ENCODE assay signal across 23 cellular contexts in the genomic region with DNA sequence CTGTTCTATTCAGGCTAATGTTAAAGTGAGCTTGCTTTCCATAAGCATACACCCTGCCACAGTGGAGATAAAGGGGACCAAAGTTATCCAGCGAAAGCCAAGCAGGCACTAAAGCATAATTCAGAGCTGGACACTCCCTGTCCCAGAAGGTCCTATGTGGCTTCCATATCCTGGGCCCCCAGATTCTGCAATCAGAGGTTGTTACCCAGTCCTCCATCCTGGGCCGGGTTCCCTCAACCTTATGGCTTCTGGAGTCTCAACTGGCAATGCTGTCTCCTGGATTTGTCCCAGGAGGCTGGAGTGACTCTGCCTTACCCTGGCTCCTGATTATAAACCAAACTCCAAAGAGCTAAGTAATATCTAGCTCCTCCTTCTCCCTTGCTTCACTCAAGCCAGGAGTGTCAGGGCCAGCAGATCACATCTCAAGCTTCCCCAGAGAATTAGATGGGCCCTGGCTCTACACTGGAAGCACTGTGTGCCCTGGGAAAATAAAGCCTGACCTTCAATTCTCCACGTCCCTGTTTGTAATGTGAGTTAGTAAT. TPM values are rescaled to one million over a fixed set of nuclear protein-coding genes. Genes with fewer than 3 reads are reported as not detected.
DNase-seq lines count a peak whose midpoint lies in the region; ATAC-seq, FAIRE-seq and TF ChIP-seq lines count a peak whose summit lies in the region.
"Had no signal": no experiment of that assay in that cellular context is flagged by ENCODE, and none has a peak within 500 bp of the region (broad histone marks: within the 10 kb centered on the region; RNA-seq: fewer than 3 reads in every experiment).

No MANE protein-coding gene starts in this region.

- BruUV-seq in HepG2 (replicated peaks; lab: Mats Ljungman, UMichigan), result no TSS peak

- peaks cover 9% of the 10 kb centered on the region for H3K27me3 Mint-ChIP-seq in activated T-cell treated with anti-CD3 and anti-CD28 coated beads, Interleukin-2, amount 50 U/mL, for 4 hours (ENCODE audit: low read depth)

- H3K4me3 ChIP-seq in HepG2 (replicated peaks in 1 of 3; ENCODE audit: insufficient read depth in 1 of 3, low read depth in 2 of 3, low read length in 3 of 3), result no peak overlapping the region
- H3K4me3 ChIP-seq in right lobe of liver, result no peak overlapping the region
- H3K4me3 ChIP-seq in left ventricle myocardium inferior, result no peak overlapping the region
- no peak overlapping the region for H3K4me3 ChIP-seq in psoas muscle
- H3K4me3 ChIP-seq: GM23248, MG63, PC-9 had no signal

- in situ Hi-C loops in HepG2 (cut with HindIII; ENCODE audit: extremely low pct_ligation_motif_present, low pct_unique_long_range_greater_than_20kb), result no loop called here

- H3K27ac ChIP-seq in HepG2 (ENCODE audit: extremely low read length, insufficient read depth, low read length), result no peak overlapping the region
- H3K27ac ChIP-seq in right lobe of liver, result no peak overlapping the region
- peak overlapping the region; percentile 82 for H3K27ac ChIP-seq in left ventricle myocardium inferior (replicated peaks)
- H3K27ac ChIP-seq in psoas muscle, result no peak overlapping the region
- H3K27ac ChIP-seq: GM23248, PC-9 had no signal

- DNase-seq in HepG2 (ENCODE audit: low spot score), result no peak
- no peak for DNase-seq in right lobe of liver
- no peak for DNase-seq in left ventricle myocardium inferior
- DNase-seq in psoas muscle, result no peak
- DNase-seq in activated T-cell treated with anti-CD3 and anti-CD28 coated beads, Interleukin-2, amount 50 U/mL, for 4 hours, result no peak
- DNase-seq: GM23248, H7, KG1, MG63, NCI-H1105 treated with DMSO at 0.1 percent for 48 hours, NCI-H2029, NCI-H2227 treated with DMSO at 0.1 percent for 48 hours, NCI-H526 treated with DMSO at 0.1 percent for 48 hours, PC-9, RPMI8226, SHP77 treated with DMSO at 0.1 percent for 48 hours had no signal

- TF ChIP-seq POLR2A in HepG2 (IDR thresholded peaks at IDR 0.05; ENCODE audit: insufficient read depth in 1 of 2, low read depth in 2 of 2, low read length in 2 of 2), result no peak
- TF ChIP-seq POLR2A in right lobe of liver (IDR thresholded peaks at IDR 0.05), result no peak

- H3K9me3 ChIP-seq in HepG2 (ENCODE audit: low read length), result no peaks in the 10 kb centered on the region
- no peaks in the 10 kb centered on the region for H3K9me3 ChIP-seq in right lobe of liver
- no peaks in the 10 kb centered on the region for H3K9me3 ChIP-seq in left ventricle myocardium inferior (replicated peaks)
- no peaks in the 10 kb centered on the region for H3K9me3 ChIP-seq in psoas muscle
- H3K9me3 ChIP-seq: MG63 had no signal

- 30% methylated on average over 2 of the region's 3 CpGs for WGBS in HepG2 (ENCODE audit: low lambda C conversion rate)
- 50% methylated on average over 2 of the region's 3 CpGs for WGBS in right lobe of liver (ENCODE audit: insufficient coverage, low coverage, low lambda C conversion rate, missing lambda C conversion rate)
- 42 to 60% (median 49%) methylated on average over 3 of the region's 3 CpGs for WGBS in psoas muscle, 3 donors

- H3K4me1 Mint-ChIP-seq in activated T-cell treated with anti-CD3 and anti-CD28 coated beads, Interleukin-2, amount 50 U/mL, for 4 hours (ENCODE audit: low read depth), result no peaks in the 10 kb centered on the region

- no peak for FAIRE-seq in HepG2 (lab: Jason Lieb, UNC)
- FAIRE-seq: D721Med, HTR-8/SVneo had no signal

- CTCF ChIA-PET in HepG2 (lab: Yijun Ruan, JAX; ENCODE audit: low intra/inter-chr PET ratio, low total read pairs), result no interaction called here

- no peak for TF ChIP-seq RAD21 in HepG2 (CRISPR knock-in tag; IDR thresholded peaks at IDR 0.05)

- no peaks in the 10 kb centered on the region for H3K79me2 ChIP-seq in HepG2 (ENCODE audit: insufficient read depth, low read length)

- TF ChIP-seq EP300 in HepG2 (IDR thresholded peaks at IDR 0.05; ENCODE audit: low read depth in 2 of 2, low read length in 2 of 2) (no peak), HepG2 (CRISPR knock-in tag; IDR thresholded peaks at IDR 0.05; ENCODE audit: borderline replicate concordance) (no peak)

- intact Hi-C loops in HepG2 (cut with micrococcal nuclease; ENCODE audit: unreplicated experiment) (no loop called here), right lobe of liver (cut with DNase I) (no loop called here), left ventricle myocardium inferior (cut with micrococcal nuclease) (no loop called here), psoas muscle (cut with DNase I) (no loop called here)

- peaks cover under 1 to 11% of the 10 kb centered on the region in 2 experiments; a peak in 3 of 5 replicates for H3K27me3 ChIP-seq in HepG2 (ENCODE audit: control insufficient read depth in 1 of 2, insufficient read depth in 2 of 2, low read length in 2 of 2)
- H3K27me3 ChIP-seq in right lobe of liver, result no peaks in the 10 kb centered on the region
- no peaks in the 10 kb centered on the region for H3K27me3 ChIP-seq in left ventricle myocardium inferior (ENCODE audit: low read depth)
- no peaks in the 10 kb centered on the region for H3K27me3 ChIP-seq in psoas muscle (ENCODE audit: insufficient read depth in 3 of 3, low read length in 2 of 3)
- H3K27me3 ChIP-seq: MG63 had no signal

- no peak overlapping the region for H3K4me3 Mint-ChIP-seq in activated T-cell treated with anti-CD3 and anti-CD28 coated beads, Interleukin-2, amount 50 U/mL, for 4 hours

- H3K9ac ChIP-seq in HepG2 (ENCODE audit: insufficient read depth, low read depth, low read length), result no peak overlapping the region
- H3K9ac ChIP-seq: GM23248 had no signal

- H3K36me3 Mint-ChIP-seq in activated T-cell treated with anti-CD3 and anti-CD28 coated beads, Interleukin-2, amount 50 U/mL, for 4 hours (ENCODE audit: insufficient read depth), result no peaks in the 10 kb centered on the region

- ATAC-seq in HepG2 (peak; percentile 32; the same call in 2 of the 3 replicates), right lobe of liver (no peak), psoas muscle (peak; percentile 60 to 85 (median 72)), SK-N-SH treated with all-trans-retinoic acid at 6 μM for 48 hours (no peak), GM18867 (IDR thresholded peaks at IDR 0.05; ENCODE audit: unreplicated experiment) (no peak)
- no peak for ATAC-seq in activated T-cell treated with anti-CD3 and anti-CD28 coated beads, Interleukin-2, amount 50 U/mL, for 4 hours

- H3K4me2 ChIP-seq in HepG2 (ENCODE audit: low read depth, low read length), result no peak overlapping the region
- H3K4me2 ChIP-seq: PC-9 had no signal

- H3K9me3 Mint-ChIP-seq in activated T-cell treated with anti-CD3 and anti-CD28 coated beads, Interleukin-2, amount 50 U/mL, for 4 hours, result no peaks in the 10 kb centered on the region

- no peak overlapping the region for H2AFZ ChIP-seq in HepG2 (ENCODE audit: low read length)
- H2AFZ ChIP-seq: GM23248, PC-9 had no signal

- H3K36me3 ChIP-seq in HepG2 (replicated peaks in 1 of 2; ENCODE audit: control insufficient read depth in 1 of 2, insufficient read depth in 2 of 2, low read length in 2 of 2), result no peaks in the 10 kb centered on the region
- H3K36me3 ChIP-seq in right lobe of liver, result no peaks in the 10 kb centered on the region
- no peaks in the 10 kb centered on the region for H3K36me3 ChIP-seq in left ventricle myocardium inferior
- no peaks in the 10 kb centered on the region for H3K36me3 ChIP-seq in psoas muscle (ENCODE audit: insufficient read depth in 1 of 2, low read depth in 1 of 2)
- H3K36me3 ChIP-seq: MG63 had no signal

- H3K4me1 ChIP-seq in HepG2 (ENCODE audit: insufficient read depth, low read length) (peaks cover 59% of the 10 kb centered on the region), right lobe of liver (peaks cover 0 to 7% (median 0%) of the 10 kb centered on the region in 4 donors), left ventricle myocardium inferior (peaks cover 20% of the 10 kb centered on the region), psoas muscle (peaks cover 11% of the 10 kb centered on the region)

- POLR2A ChIA-PET in HepG2 (lab: Yijun Ruan, JAX), result no interaction called here

- no peak for TF ChIP-seq CTCF in HepG2 (CRISPR knock-in tag; IDR thresholded peaks at IDR 0.05)
- TF ChIP-seq CTCF in right lobe of liver (IDR thresholded peaks at IDR 0.05), result no peak
- no peak for TF ChIP-seq CTCF in left ventricle myocardium inferior (IDR thresholded peaks at IDR 0.05; ENCODE audit: borderline replicate concordance)
- TF ChIP-seq CTCF in psoas muscle (IDR thresholded peaks at IDR 0.05), result no peak

- no peaks in the 10 kb centered on the region for H4K20me1 ChIP-seq in HepG2 (ENCODE audit: insufficient read depth, low read length)

RNA-seq across cellular contexts. Expression of a gene that starts 14.0 kb away (rescaled TPM):
- not detected in 2 replicates for total RNA-seq in HepG2 (2016; rRNA removed; fragmentation: Illumina TruSeq; extraction: Trizol)
- not detected in 2 replicates for total RNA-seq in HepG2 (2016; cell fraction: cytosol; rRNA removed; fragmentation: Illumina TruSeq; extraction: Trizol; ENCODE audit: low read depth)
- not detected in 2 replicates for total RNA-seq in HepG2 (2016; cell fraction: insoluble cytoplasmic fraction; rRNA removed; fragmentation: Illumina TruSeq; extraction: Trizol)
- total RNA-seq in HepG2 (2016; cell fraction: membrane; rRNA removed; fragmentation: Illumina TruSeq; extraction: Trizol), result not detected in 2 replicates
- not detected in 2 replicates for total RNA-seq in HepG2 (2016; cell fraction: nucleus; rRNA removed; fragmentation: Illumina TruSeq; extraction: Trizol)
- polyA plus RNA-seq in HepG2 (2011; rRNA removed), result 0.04 TPM in 1 of 2 replicates, not detected in the other
- 0.01 TPM in 1 of 2 replicates, not detected in the other for polyA plus RNA-seq in HepG2 (2011; cell fraction: cytosol; rRNA removed)
- 0.05 TPM in 2 replicates for polyA plus RNA-seq in HepG2 (2011; cell fraction: nucleus; rRNA removed)
- polyA plus RNA-seq in HepG2 (2012), result not detected in 2 replicates
- not detected in 2 replicates for polyA plus RNA-seq in HepG2 (2016; cell fraction: cytosol; fragmentation: Illumina TruSeq; extraction: Trizol; ENCODE audit: low read depth)
- polyA plus RNA-seq in HepG2 (2016; cell fraction: insoluble cytoplasmic fraction; fragmentation: Illumina TruSeq; extraction: Trizol; ENCODE audit: low read depth), result not detected in 2 replicates
- polyA plus RNA-seq in HepG2 (2016; cell fraction: membrane; fragmentation: Illumina TruSeq; extraction: Trizol; ENCODE audit: low read depth), result not detected in 2 replicates
- polyA plus RNA-seq in HepG2 (2016; cell fraction: nucleus; fragmentation: Illumina TruSeq; extraction: Trizol; ENCODE audit: insufficient read depth, low read depth), result not detected in 2 replicates
- polyA minus RNA-seq in HepG2 (2011; rRNA and poly(A)+ RNA removed; ENCODE audit: low replicate concordance), result 0.04 TPM in 1 of 2 replicates, not detected in the other
- not detected in 2 replicates for polyA minus RNA-seq in HepG2 (2011; cell fraction: cytosol; rRNA and poly(A)+ RNA removed)
- polyA minus RNA-seq in HepG2 (2011; cell fraction: nucleus; rRNA and poly(A)+ RNA removed), result not detected in 2 replicates
- total RNA-seq in right lobe of liver, result not detected
- not detected for total RNA-seq in left ventricle myocardium inferior
- total RNA-seq in psoas muscle, result under 1 TPM in 1 of 4 donors, not detected in 3; 0.09 TPM
- not detected for polyA plus RNA-seq in psoas muscle
- total RNA-seq in activated T-cell treated with anti-CD3 and anti-CD28 coated beads, Interleukin-2, amount 50 U/mL, for 4 hours, result not detected
- total RNA-seq: A172, GM23248, H7, NCI-H460, PC-9 had no signal
- polyA plus RNA-seq: BJ, GM23248 had no signal

RNA-seq across cellular contexts. Expression of a gene that starts 23.9 kb away (rescaled TPM):
- total RNA-seq in HepG2 (2016; rRNA removed; fragmentation: Illumina TruSeq; extraction: Trizol) (not detected in 2 replicates), right lobe of liver (under 1 TPM in 2 of 6 experiments, not detected in 4; 0.35 to 0.51 TPM), left ventricle myocardium inferior (0.30 TPM), psoas muscle (under 1 TPM in 1 of 4 donors, not detected in 3; 0.47 TPM)
- not detected in 2 replicates for total RNA-seq in HepG2 (2016; cell fraction: cytosol; rRNA removed; fragmentation: Illumina TruSeq; extraction: Trizol; ENCODE audit: low read depth)
- not detected in 2 replicates for total RNA-seq in HepG2 (2016; cell fraction: insoluble cytoplasmic fraction; rRNA removed; fragmentation: Illumina TruSeq; extraction: Trizol)
- total RNA-seq in HepG2 (2016; cell fraction: membrane; rRNA removed; fragmentation: Illumina TruSeq; extraction: Trizol), result not detected in 2 replicates
- total RNA-seq in HepG2 (2016; cell fraction: nucleus; rRNA removed; fragmentation: Illumina TruSeq; extraction: Trizol), result not detected in 2 replicates
- polyA plus RNA-seq in HepG2 (2011; rRNA removed) (0.18 and 0.32 TPM in 2 replicates), psoas muscle (under 1 TPM in 1 of 3 donors, not detected in 2; 0.12 TPM)
- 0.06 and 0.09 TPM in 2 replicates for polyA plus RNA-seq in HepG2 (2011; cell fraction: cytosol; rRNA removed)
- 0.17 and 0.29 TPM in 2 replicates for polyA plus RNA-seq in HepG2 (2011; cell fraction: nucleus; rRNA removed)
- 0.27 and 0.35 TPM in 2 replicates for polyA plus RNA-seq in HepG2 (2012)
- polyA plus RNA-seq in HepG2 (2016; cell fraction: cytosol; fragmentation: Illumina TruSeq; extraction: Trizol; ENCODE audit: low read depth), result not detected in 2 replicates
- not detected in 2 replicates for polyA plus RNA-seq in HepG2 (2016; cell fraction: insoluble cytoplasmic fraction; fragmentation: Illumina TruSeq; extraction: Trizol; ENCODE audit: low read depth)
- polyA plus RNA-seq in HepG2 (2016; cell fraction: membrane; fragmentation: Illumina TruSeq; extraction: Trizol; ENCODE audit: low read depth), result not detected in 2 replicates
- polyA plus RNA-seq in HepG2 (2016; cell fraction: nucleus; fragmentation: Illumina TruSeq; extraction: Trizol; ENCODE audit: insufficient read depth, low read depth), result not detected in 2 replicates
- polyA minus RNA-seq in HepG2 (2011; rRNA and poly(A)+ RNA removed; ENCODE audit: low replicate concordance), result not detected in 2 replicates
- not detected in 2 replicates for polyA minus RNA-seq in HepG2 (2011; cell fraction: cytosol; rRNA and poly(A)+ RNA removed)
- polyA minus RNA-seq in HepG2 (2011; cell fraction: nucleus; rRNA and poly(A)+ RNA removed), result 0.25 TPM in 1 of 2 replicates, not detected in the other
- total RNA-seq in activated T-cell treated with anti-CD3 and anti-CD28 coated beads, Interleukin-2, amount 50 U/mL, for 4 hours, result under 1 TPM in 1 of 3 donors, not detected in 2; 0.08 TPM
- total RNA-seq: A172, GM23248, NCI-H460 had no signal
- polyA plus RNA-seq: BJ, GM23248 had no signal

RNA-seq across cellular contexts. Expression of a gene that starts 51.9 kb away (rescaled TPM):
- total RNA-seq in HepG2 (2016; rRNA removed; fragmentation: Illumina TruSeq; extraction: Trizol) (0.04 TPM in 1 of 2 replicates, not detected in the other), right lobe of liver (under 1 TPM; 0.11 to 0.30 (median 0.23) TPM), left ventricle myocardium inferior (12.9 TPM), psoas muscle (10 to 100 TPM in 1 of 4 donors, 1 to 10 TPM in 3; 5.1 to 15.1 (median 7.8) TPM)
- total RNA-seq in HepG2 (2016; cell fraction: cytosol; rRNA removed; fragmentation: Illumina TruSeq; extraction: Trizol; ENCODE audit: low read depth), result not detected in 2 replicates
- total RNA-seq in HepG2 (2016; cell fraction: insoluble cytoplasmic fraction; rRNA removed; fragmentation: Illumina TruSeq; extraction: Trizol), result 0.19 TPM in 1 of 2 replicates, not detected in the other
- 0.03 TPM in 1 of 2 replicates, not detected in the other for total RNA-seq in HepG2 (2016; cell fraction: membrane; rRNA removed; fragmentation: Illumina TruSeq; extraction: Trizol)
- not detected in 2 replicates for total RNA-seq in HepG2 (2016; cell fraction: nucleus; rRNA removed; fragmentation: Illumina TruSeq; extraction: Trizol)
- polyA plus RNA-seq in HepG2 (2011; rRNA removed) (0.29 and 0.38 TPM in 2 replicates), psoas muscle (1 to 10 TPM; 3.6 to 6.3 (median 4.1) TPM)
- polyA plus RNA-seq in HepG2 (2011; cell fraction: cytosol; rRNA removed), result 0.13 and 0.19 TPM in 2 replicates
- 0.64 and 0.72 TPM in 2 replicates for polyA plus RNA-seq in HepG2 (2011; cell fraction: nucleus; rRNA removed)
- polyA plus RNA-seq in HepG2 (2012), result 0.07 TPM in 2 replicates
- polyA plus RNA-seq in HepG2 (2016; cell fraction: cytosol; fragmentation: Illumina TruSeq; extraction: Trizol; ENCODE audit: low read depth), result not detected in 2 replicates
- polyA plus RNA-seq in HepG2 (2016; cell fraction: insoluble cytoplasmic fraction; fragmentation: Illumina TruSeq; extraction: Trizol; ENCODE audit: low read depth), result 0.20 TPM in 1 of 2 replicates, not detected in the other
- 0.16 TPM in 1 of 2 replicates, not detected in the other for polyA plus RNA-seq in HepG2 (2016; cell fraction: membrane; fragmentation: Illumina TruSeq; extraction: Trizol; ENCODE audit: low read depth)
- polyA plus RNA-seq in HepG2 (2016; cell fraction: nucleus; fragmentation: Illumina TruSeq; extraction: Trizol; ENCODE audit: insufficient read depth, low read depth), result 0.17 and 0.42 TPM in 2 replicates
- polyA minus RNA-seq in HepG2 (2011; rRNA and poly(A)+ RNA removed; ENCODE audit: low replicate concordance), result 0.18 TPM in 1 of 2 replicates, not detected in the other
- not detected in 2 replicates for polyA minus RNA-seq in HepG2 (2011; cell fraction: cytosol; rRNA and poly(A)+ RNA removed)
- polyA minus RNA-seq in HepG2 (2011; cell fraction: nucleus; rRNA and poly(A)+ RNA removed), result 0.39 and 0.75 TPM in 2 replicates
- not detected for total RNA-seq in activated T-cell treated with anti-CD3 and anti-CD28 coated beads, Interleukin-2, amount 50 U/mL, for 4 hours
- total RNA-seq: GM23248, NCI-H460, PC-9 had no signal
- polyA plus RNA-seq: GM23248 had no signal

Comparison
In these comparisons a context has a peak if more than half of its experiments do, and no peak if none do; other contexts are left out.
1. ATAC-seq: peak in HepG2 (single experiment) and psoas muscle (4 of 4); none in right lobe of liver (0 of 4), SK-N-SH treated with all-trans-retinoic acid at 6 μM for 48 hours (single experiment), GM18867 (single experiment) and activated T-cell treated with anti-CD3 and anti-CD28 coated beads, Interleukin-2, amount 50 U/mL, for 4 hours (0 of 2).